2 cellular contexts compared by ENCODE assay signal in the genomic region with DNA sequence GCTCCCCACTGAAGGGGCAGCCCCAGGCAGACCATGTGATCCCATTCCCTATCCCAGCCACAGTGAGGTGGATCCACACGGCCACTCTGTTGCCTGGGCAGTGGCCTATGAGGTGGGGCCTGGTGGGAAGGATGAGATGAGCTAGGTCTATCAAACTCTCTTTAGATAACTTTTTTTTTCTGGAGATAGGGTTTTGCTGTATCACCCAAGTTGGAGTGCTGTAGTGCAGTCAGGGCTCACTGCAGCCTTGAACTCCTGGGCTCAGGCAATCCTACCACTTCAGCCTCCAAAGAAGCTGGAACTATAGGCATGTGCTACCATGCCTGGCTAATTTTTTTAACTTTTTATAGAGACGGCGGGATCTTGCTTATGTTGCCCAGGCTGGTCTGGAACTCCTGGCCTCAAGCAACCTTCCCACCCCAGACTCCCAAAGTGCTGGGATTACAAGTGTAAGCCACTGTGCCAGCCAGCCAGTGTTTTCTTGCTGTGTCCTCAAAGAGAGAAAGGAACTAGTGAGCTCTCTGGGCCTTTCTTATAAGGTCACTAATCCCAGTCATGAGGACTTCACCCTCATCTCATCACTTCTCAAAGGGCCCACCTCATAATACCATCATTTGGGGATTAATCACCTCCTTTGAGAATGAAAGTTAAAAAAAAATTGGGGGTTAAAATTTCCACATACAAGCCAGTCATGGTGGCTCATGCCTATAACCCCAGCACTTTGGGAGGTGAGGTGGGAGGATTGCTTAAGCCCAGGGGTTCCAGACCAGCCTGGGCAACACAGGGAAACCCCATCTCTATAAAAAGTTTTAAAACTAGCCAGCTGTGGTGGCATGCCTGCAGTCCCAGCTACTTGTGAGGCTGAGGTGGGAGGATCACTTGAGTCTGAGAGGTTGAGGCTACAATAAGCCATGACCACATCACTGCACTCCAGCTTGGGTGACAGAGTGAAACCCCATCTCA.
TF ChIP-seq lines count a peak whose summit lies in the region.

No MANE protein-coding gene starts in this region.

TF ChIP-seq in GM12878, 131 proteins besides CTCF, POLR2A, EP300 and RAD21:
- no peak for TF ChIP-seq HDAC6 (IDR thresholded peaks at IDR 0.05; ENCODE audit: unreplicated experiment)
TF ChIP-seq in GM12878: peak in this region for 0.

TF ChIP-seq in SK-N-SH, 30 proteins besides CTCF, POLR2A, EP300 and RAD21:
- TF ChIP-seq MXI1 (IDR thresholded peaks at IDR 0.05; ENCODE audit: low read depth, low read length) (no peak), TAF1 (IDR thresholded peaks at IDR 0.05; ENCODE audit: borderline replicate concordance, low read depth, low read length) (no peak), FOXM1 (IDR thresholded peaks at IDR 0.05; ENCODE audit: low read depth) (no peak), GABPA (IDR thresholded peaks at IDR 0.05; ENCODE audit: low read depth) (no peak), NRF1 (IDR thresholded peaks at IDR 0.05; ENCODE audit: low read depth, low read length) (no peak), POLR2AphosphoS5 (IDR thresholded peaks at IDR 0.05; ENCODE audit: low read depth, low read length) (no peak), MEF2A (IDR thresholded peaks at IDR 0.05; ENCODE audit: borderline replicate concordance, low read depth) (no peak)
- TF ChIP-seq, protein P1, sequence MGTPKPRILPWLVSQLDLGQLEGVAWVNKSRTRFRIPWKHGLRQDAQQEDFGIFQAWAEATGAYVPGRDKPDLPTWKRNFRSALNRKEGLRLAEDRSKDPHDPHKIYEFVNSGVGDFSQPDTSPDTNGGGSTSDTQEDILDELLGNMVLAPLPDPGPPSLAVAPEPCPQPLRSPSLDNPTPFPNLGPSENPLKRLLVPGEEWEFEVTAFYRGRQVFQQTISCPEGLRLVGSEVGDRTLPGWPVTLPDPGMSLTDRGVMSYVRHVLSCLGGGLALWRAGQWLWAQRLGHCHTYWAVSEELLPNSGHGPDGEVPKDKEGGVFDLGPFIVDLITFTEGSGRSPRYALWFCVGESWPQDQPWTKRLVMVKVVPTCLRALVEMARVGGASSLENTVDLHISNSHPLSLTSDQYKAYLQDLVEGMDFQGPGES (IDR thresholded peaks at IDR 0.05; ENCODE audit: low read depth, low read length): no peak
